ENCODE assay signal across 1 cellular context in genomic region chr17:61819265-61819664, GRCh38. TPM values are rescaled to one million over a fixed set of nuclear protein-coding genes. Genes with fewer than 3 reads are reported as not detected.
"Had no signal": no experiment of that assay in that cellular context is flagged by ENCODE, and none has a peak within 500 bp of the region (broad histone marks: within the 10 kb centered on the region; RNA-seq: fewer than 3 reads in every experiment).

No MANE protein-coding gene starts in this region.

RNA-seq across cellular contexts. Expression of gene BRIP1, which starts 44.1 kb away (rescaled TPM):
- total RNA-seq: ascending aorta had no signal
